1 cellular context compared by ENCODE assay signal in the genomic region with DNA sequence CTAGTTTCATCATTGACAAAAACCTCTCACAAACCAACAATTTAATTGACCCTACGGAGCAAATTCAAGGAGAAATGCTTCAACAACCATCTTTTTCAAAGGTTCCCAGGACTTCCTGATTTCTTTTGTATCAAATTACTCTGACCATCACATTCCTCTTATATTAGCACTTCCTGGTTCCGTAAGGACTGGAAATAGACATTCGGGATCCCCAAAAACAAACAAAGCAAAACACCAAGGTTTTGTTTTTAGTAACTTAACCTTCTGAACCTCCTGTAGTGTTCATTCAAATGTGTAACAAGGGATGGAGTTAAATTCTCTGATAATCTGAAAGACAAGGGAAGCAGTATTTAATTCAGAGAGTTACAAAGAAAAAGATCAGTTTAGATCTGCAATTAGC.
TF ChIP-seq lines count a peak whose summit lies in the region.

No MANE protein-coding gene starts in this region.

TF ChIP-seq in endothelial cell of umbilical vein, 7 proteins besides CTCF, POLR2A, EP300 and RAD21 (continued from another document):
- TF ChIP-seq POLR2AphosphoS5 (IDR thresholded peaks at IDR 0.05; ENCODE audit: insufficient read depth, low read depth, low read length) (no peak), EZH2 (IDR thresholded peaks at IDR 0.05; ENCODE audit: borderline replicate concordance, low read depth, low read length, severe bottlenecking) (no peak)
- TF ChIP-seq, protein P1, sequence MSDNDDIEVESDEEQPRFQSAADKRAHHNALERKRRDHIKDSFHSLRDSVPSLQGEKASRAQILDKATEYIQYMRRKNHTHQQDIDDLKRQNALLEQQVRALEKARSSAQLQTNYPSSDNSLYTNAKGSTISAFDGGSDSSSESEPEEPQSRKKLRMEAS (IDR thresholded peaks at IDR 0.05; ENCODE audit: insufficient read depth, insufficient read length): no peak
